9 cellular contexts compared by ENCODE assay signal in genomic region chr19:50669319-50670101, GRCh38. TPM values are rescaled to one million over a fixed set of nuclear protein-coding genes. Genes with fewer than 3 reads are reported as not detected.
A peak's percentile ranks its signal among the peaks of the same experiment; 100 is the strongest.
DNase-seq lines count a peak whose midpoint lies in the region; ATAC-seq and TF ChIP-seq lines count a peak whose summit lies in the region.
"Had no signal": no experiment of that assay in that cellular context is flagged by ENCODE, and none has a peak within 500 bp of the region (broad histone marks: within the 10 kb centered on the region; RNA-seq: fewer than 3 reads in every experiment).

No MANE protein-coding gene starts in this region.

- H3K4me1 ChIP-seq in A673 (ENCODE audit: insufficient read depth, low read length, poor library complexity, severe bottlenecking) (peaks cover 7% of the 10 kb centered on the region), Panc1 (ENCODE audit: control insufficient read depth, insufficient read depth, low read length) (no peaks in the 10 kb centered on the region), lower lobe of right lung (no peaks in the 10 kb centered on the region), tibial nerve (peaks cover 0 to 21% (median 3%) of the 10 kb centered on the region in 4 donors)

- CTCF ChIA-PET in A673 (lab: Charles Lee): interaction anchor here (0.6 to 1.2 kb wide), 6 partner anchors 9 to 252 kb away, joined by 3 to 6 read pairs (median 4); no protein-coding TSS in a partner anchor
- CTCF ChIA-PET in Panc1 (lab: Charles Lee): no interaction called here

- POLR2A ChIA-PET in A673 (lab: Charles Lee; ENCODE audit: low non-redundant PET) (no interaction called here), Panc1 (lab: Charles Lee) (no interaction called here)

- in situ Hi-C loops in Panc1 (cut with HindIII; ENCODE audit: low pct_unique_long_range_greater_than_20kb, low sequenced_read_pairs): no loop called here
- in situ Hi-C loops in astrocyte of the cerebellum (cut with HindIII; ENCODE audit: low sequenced_read_pairs): no loop called here

- DNase-seq in A673 (ENCODE audit: low spot score) (peak; percentile 64), Panc1 (ENCODE audit: low read depth, low spot score) (no peak), astrocyte of the cerebellum (ENCODE audit: low read depth) (no peak), lower lobe of right lung (no peak), tibial nerve (ENCODE audit: low spot score in 2 of 2) (peak in 1 of 2 donors; percentile 20), HCEC 1CT (no peak)

- ATAC-seq in Panc1: peak; percentile 35; the same call in 1 of the 2 replicates
- peak in 1 of 2 donors; percentile 16 for ATAC-seq in lower lobe of right lung
- no peak for ATAC-seq in GM19463 (IDR thresholded peaks at IDR 0.05; ENCODE audit: unreplicated experiment)
- ATAC-seq: stimulated activated effector memory CD8-positive, alpha-beta T cell treated with anti-CD3 and anti-CD28 coated beads, Interleukin-12 subunit alpha, Interleukin-12 subunit beta, amount 100 ng/mL, for 72 hours had no signal

- WGBS in tibial nerve, 2 donors: 37 to 43% methylated on average over 21 to 23 of the region's 23 CpGs

- no peak overlapping the region for H3K27ac ChIP-seq in A673 (ENCODE audit: low read depth, low read length, poor library complexity, severe bottlenecking)
- H3K27ac ChIP-seq in Panc1 (ENCODE audit: low read length): no peak overlapping the region
- H3K27ac ChIP-seq in lower lobe of right lung: no peak overlapping the region
- H3K27ac ChIP-seq in tibial nerve: no peak overlapping the region

- TF ChIP-seq EP300 in tibial nerve (IDR thresholded peaks at IDR 0.05): no peak

- H3K36me3 ChIP-seq in A673 (ENCODE audit: insufficient read depth, low read length, poor library complexity, severe bottlenecking) (no peaks in the 10 kb centered on the region), Panc1 (ENCODE audit: control insufficient read depth, insufficient read depth, low read length) (no peaks in the 10 kb centered on the region), lower lobe of right lung (no peaks in the 10 kb centered on the region), tibial nerve (no peaks in the 10 kb centered on the region)

- H3K27me3 ChIP-seq in A673 (replicated peaks; ENCODE audit: insufficient read depth, low read depth, low read length, poor library complexity) (peaks cover 30% of the 10 kb centered on the region), Panc1 (ENCODE audit: control insufficient read depth, insufficient read depth, low read length) (no peaks in the 10 kb centered on the region), lower lobe of right lung (ENCODE audit: low read depth) (peaks cover 78% of the 10 kb centered on the region), tibial nerve (peaks cover 0 to 68% of the 10 kb centered on the region in 2 donors)

- no peak for TF ChIP-seq POLR2A in tibial nerve (IDR thresholded peaks at IDR 0.05)

- H3K4me3 ChIP-seq in A673 (ENCODE audit: low read depth, low read length, poor library complexity, severe bottlenecking) (no peak overlapping the region), Panc1 (ENCODE audit: low read depth in 2 of 2, low read length in 2 of 2) (no peak overlapping the region), astrocyte of the cerebellum (ENCODE audit: low read depth, low read length) (no peak overlapping the region), lower lobe of right lung (no peak overlapping the region), tibial nerve (no peak overlapping the region)

- BruUV-seq in A673 (replicated peaks; lab: Mats Ljungman, UMichigan) (no TSS peak), Panc1 (replicated peaks; lab: Mats Ljungman, UMichigan) (no TSS peak)

- TF ChIP-seq CTCF in A673 (conservative IDR thresholded peaks at IDR 0.05; ENCODE audit: low read depth, low read length): peak; percentile 92
- TF ChIP-seq CTCF in GM12873 (IDR thresholded peaks at IDR 0.05; ENCODE audit: insufficient read depth, low read depth, low read length, missing control alignments): peak; percentile 76
- peak; percentile 83 for TF ChIP-seq CTCF in Panc1 (IDR thresholded peaks at IDR 0.05)
- TF ChIP-seq CTCF in astrocyte of the cerebellum (IDR thresholded peaks at IDR 0.05; ENCODE audit: low read depth, low read length, missing control alignments): peak; percentile 61
- peak; percentile 76 for TF ChIP-seq CTCF in lower lobe of right lung (IDR thresholded peaks at IDR 0.05)
- peak; percentile 40 to 56 (median 55) for TF ChIP-seq CTCF in tibial nerve (IDR thresholded peaks at IDR 0.05)

- H3K9me3 ChIP-seq in A673 (ENCODE audit: low read depth, low read length, poor library complexity, severe bottlenecking) (no peaks in the 10 kb centered on the region), Panc1 (ENCODE audit: control insufficient read depth, insufficient read depth, low read depth, low read length) (no peaks in the 10 kb centered on the region), lower lobe of right lung (no peaks in the 10 kb centered on the region), tibial nerve (peaks cover 0 to 5% (median 0%) of the 10 kb centered on the region in 4 donors)

- intact Hi-C loops in A673 (cut with micrococcal nuclease; ENCODE audit: unreplicated experiment) (loop anchor here (1.0 kb wide), 1 partner anchor 114 kb away; no protein-coding TSS in a partner anchor), Panc1 (cut with micrococcal nuclease; ENCODE audit: unreplicated experiment) (no loop called here), lower lobe of right lung (cut with DNase I) (no loop called here)

RNA-seq across cellular contexts. Expression of gene C19orf81, which starts 20.3 kb away (rescaled TPM):
- total RNA-seq in A673 (2021): 6.2 and 10.5 TPM in 2 replicates
- total RNA-seq in Panc1 (2021; ENCODE audit: unreplicated experiment): 0.98 TPM
- 0.81 TPM for polyA plus RNA-seq in Panc1 (2012; ENCODE audit: insufficient read length)
- 5.2 TPM for total RNA-seq in lower lobe of right lung
- not detected for total RNA-seq in tibial nerve

RNA-seq across cellular contexts. Expression of gene SYT3, which starts 29.8 kb away (rescaled TPM):
- 1.8 and 2.0 TPM in 2 replicates for total RNA-seq in A673 (2021)
- total RNA-seq in Panc1 (2021; ENCODE audit: unreplicated experiment): not detected
- 0.15 TPM for polyA plus RNA-seq in Panc1 (2012; ENCODE audit: insufficient read length)
- total RNA-seq in lower lobe of right lung: 1.2 TPM
- not detected for total RNA-seq in tibial nerve

RNA-seq across cellular contexts. Expression of gene SHANK1, which starts 50.1 kb away (rescaled TPM):
- total RNA-seq in A673 (2021): 69.7 and 69.8 TPM in 2 replicates
- not detected for total RNA-seq in Panc1 (2021; ENCODE audit: unreplicated experiment)
- polyA plus RNA-seq in Panc1 (2012; ENCODE audit: insufficient read length): not detected
- 0.71 TPM for total RNA-seq in lower lobe of right lung
- 1 to 10 TPM in 1 of 4 donors, under 1 TPM in 2, not detected in 1; 0.21 to 3.3 (median 0.30) TPM for total RNA-seq in tibial nerve

RNA-seq across cellular contexts. Expression of gene CLEC11A, which starts 53.7 kb away (rescaled TPM):
- total RNA-seq in A673 (2021) (59.1 TPM in 2 replicates), Panc1 (2021; ENCODE audit: unreplicated experiment) (not detected), lower lobe of right lung (9.8 TPM), tibial nerve (10 to 100 TPM; 13.3 to 53.1 (median 25.9) TPM)
- not detected for polyA plus RNA-seq in Panc1 (2012; ENCODE audit: insufficient read length)

Comparison
In these comparisons a context has a peak if more than half of its experiments do, and no peak if none do; other contexts are left out.
1. RNA of gene SHANK1, which starts 50.1 kb away (total RNA-seq): 69.7 to 69.8 TPM in A673; 0.71 TPM in lower lobe of right lung (single experiment), 0.21 to 3.3 TPM in tibial nerve and not detected in Panc1 (single experiment); every median in the first group is over 10 times any median in the second.
2. Peak in every context shown above with its lines, with median percentiles within 50 percentile points of each other: CTCF ChIP-seq.